ENCODE assay signal across 9 cellular contexts in the genomic region with DNA sequence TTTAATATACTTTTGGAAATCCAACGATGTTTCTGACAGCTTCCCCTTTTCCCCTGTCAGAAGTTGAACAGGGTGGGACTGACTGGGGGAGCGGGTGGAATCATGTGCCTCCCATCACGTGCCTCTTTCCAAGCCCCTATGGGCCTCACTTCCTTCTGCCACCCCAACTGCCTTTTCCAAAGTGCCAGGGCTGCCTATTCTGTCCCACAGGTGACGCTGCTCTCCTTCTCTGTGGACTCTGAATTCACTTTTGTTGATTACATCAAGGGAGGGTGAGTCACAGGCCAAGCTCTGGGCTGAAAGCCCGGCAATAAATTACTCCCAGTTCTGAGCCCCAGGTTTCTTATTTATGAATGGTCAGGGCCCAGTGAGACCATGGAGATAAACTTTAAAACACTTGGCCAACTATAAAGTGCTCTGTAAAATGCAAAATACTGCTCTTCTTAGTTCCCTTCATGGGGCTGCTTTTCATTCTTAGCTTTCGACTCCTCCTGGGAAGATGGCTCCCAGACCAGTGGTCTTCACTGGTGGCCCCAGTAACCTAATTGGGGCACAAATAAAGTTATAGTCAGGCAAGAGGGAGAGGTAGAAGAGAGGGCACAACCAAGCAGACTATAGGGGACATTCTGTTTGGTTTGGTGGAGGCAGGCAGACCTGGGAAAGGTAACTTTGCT. TPM values are rescaled to one million over a fixed set of nuclear protein-coding genes. Genes with fewer than 3 reads are reported as not detected.
DNase-seq lines count a peak whose midpoint lies in the region; ATAC-seq, FAIRE-seq and TF ChIP-seq lines count a peak whose summit lies in the region.
"Had no signal": no experiment of that assay in that cellular context is flagged by ENCODE, and none has a peak within 500 bp of the region (broad histone marks: within the 10 kb centered on the region; RNA-seq: fewer than 3 reads in every experiment).

No MANE protein-coding gene starts in this region.

- FAIRE-seq in A549 (lab: Jason Lieb, UNC): no peak

- ATAC-seq in A549 (peak; percentile 95 to 97), GM21528 (IDR thresholded peaks at IDR 0.05; ENCODE audit: low FRiP score, unreplicated experiment) (no peak)

- TF ChIP-seq CTCF in A549 (IDR thresholded peaks at IDR 0.05) (peak; percentile 87), GM12874 (IDR thresholded peaks at IDR 0.05; ENCODE audit: insufficient read depth, low read depth, low read length) (0 out of 2 replicates have a peak, but pooled peaks have one; percentile 26), coronary artery (IDR thresholded peaks at IDR 0.05) (peak; percentile 20), lower leg skin (IDR thresholded peaks at IDR 0.05) (no peak)

- POLR2A ChIA-PET in A549 (lab: Yijun Ruan, JAX): interaction anchor here (0.8 to 1.1 kb wide), 3 partner anchors 15 to 230 kb away, joined by 3 to 4 read pairs (median 3); partner anchors contain the start of genes ARPC4 and BRPF1

- DNase-seq in A549 (ENCODE audit: low read depth in 1 of 2, low spot score in 1 of 2) (peak; percentile 78 to 86), SIG-M5 treated with dmso at 0.1 percent for 504 hours (lab: John Stamatoyannopoulos, UW; ENCODE audit: unreplicated experiment) (peak; percentile 97), coronary artery (ENCODE audit: low spot score) (no peak), lower leg skin (ENCODE audit: low spot score in 2 of 2) (peak; percentile 80 to 93), superior temporal gyrus (ENCODE audit: extremely low spot score) (peak; percentile 49), middle frontal gyrus (ENCODE audit: extremely low spot score, low spot score) (no peak)

- peak overlapping the region in 1 of 2 experiments; percentile 32; a peak in 1 of 6 replicates for H3K27ac ChIP-seq in A549
- no peak overlapping the region for H3K27ac ChIP-seq in coronary artery

- no peaks in the 10 kb centered on the region for H3K9me3 ChIP-seq in A549

- 23% methylated on average over 6 of the region's 6 CpGs for WGBS in A549 (ENCODE audit: missing lambda C conversion rate)
- 30 to 34% methylated on average over 6 of the region's 6 CpGs for WGBS in lower leg skin, 2 donors

- no peak for TF ChIP-seq EP300 in A549 (IDR thresholded peaks at IDR 0.05)

- peaks cover 11% of the 10 kb centered on the region; the same call in 2 of the 3 replicates for H3K4me1 ChIP-seq in A549

- peak overlapping the region; percentile 40 for H3K4me2 ChIP-seq in A549

- TF ChIP-seq RAD21 in A549 (conservative IDR thresholded peaks at IDR 0.05 in 1 of 2, IDR thresholded peaks at IDR 0.05 in 1 of 2): peak; percentile 89 to 91

- TF ChIP-seq POLR2A in A549 (IDR thresholded peaks at IDR 0.05; ENCODE audit: low read length): no peak
- TF ChIP-seq POLR2A in lower leg skin (IDR thresholded peaks at IDR 0.05): no peak

- CTCF ChIA-PET in A549 (lab: Yijun Ruan, JAX): interaction anchor here (0.6 to 5.0 kb wide), 55 partner anchors 8 to 1023 kb away, joined by 3 to 99 read pairs (median 5); partner anchors contain the start of genes BRPF1, CAMK1, CPNE9 and OGG1

- intact Hi-C loops in lower leg skin (cut with DNase I; ENCODE audit: low total_unique reads): no loop called here

- H3K4me3 ChIP-seq in A549 (no peak overlapping the region), coronary artery (no peak overlapping the region), lower leg skin (ENCODE audit: low read depth, poor library complexity, severe bottlenecking) (no peak overlapping the region)

TF ChIP-seq in A549, 52 proteins besides CTCF, POLR2A, EP300 and RAD21 (continues in another document):
- TF ChIP-seq BHLHE40 (IDR thresholded peaks at IDR 0.05; ENCODE audit: low read depth, low read length) (peak; percentile 52; the same call in 1 of the 2 replicates), MAFK (IDR thresholded peaks at IDR 0.05; ENCODE audit: partially characterized antibody) (no peak), CHD4 (IDR thresholded peaks at IDR 0.05; ENCODE audit: borderline replicate concordance) (no peak), NFE2L2 (conservative IDR thresholded peaks at IDR 0.05; ENCODE audit: low read length) (no peak), CHD2 (IDR thresholded peaks at IDR 0.05; ENCODE audit: low read length, partially characterized antibody) (no peak), SMC3 (IDR thresholded peaks at IDR 0.05) (peak; percentile 77), HES2 (IDR thresholded peaks at IDR 0.05) (no peak), E2F6 (IDR thresholded peaks at IDR 0.05; ENCODE audit: borderline replicate concordance, low read depth) (no peak), MAZ (IDR thresholded peaks at IDR 0.05; ENCODE audit: borderline replicate concordance, low read depth, low read length) (no peak), FOSL2 (IDR thresholded peaks at IDR 0.05) (peak; percentile 70; the same call in 1 of the 2 replicates), FOSL2 (CRISPR knock-in tag; IDR thresholded peaks at IDR 0.05) (peak; percentile 93), REST (IDR thresholded peaks at IDR 0.05) (no peak), CEBPB (IDR thresholded peaks at IDR 0.05) (peak in 1 of 2 experiments; percentile 54; a peak in 2 of 4 replicates), EHF (CRISPR knock-in tag; IDR thresholded peaks at IDR 0.05) (no peak)
- TF ChIP-seq, protein P1, sequence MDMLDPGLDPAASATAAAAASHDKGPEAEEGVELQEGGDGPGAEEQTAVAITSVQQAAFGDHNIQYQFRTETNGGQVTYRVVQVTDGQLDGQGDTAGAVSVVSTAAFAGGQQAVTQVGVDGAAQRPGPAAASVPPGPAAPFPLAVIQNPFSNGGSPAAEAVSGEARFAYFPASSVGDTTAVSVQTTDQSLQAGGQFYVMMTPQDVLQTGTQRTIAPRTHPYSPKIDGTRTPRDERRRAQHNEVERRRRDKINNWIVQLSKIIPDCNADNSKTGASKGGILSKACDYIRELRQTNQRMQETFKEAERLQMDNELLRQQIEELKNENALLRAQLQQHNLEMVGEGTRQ (IDR thresholded peaks at IDR 0.05): peak; percentile 94

RNA-seq across cellular contexts. Expression of gene CPNE9, which starts 12.3 kb away (rescaled TPM):
- 0.03 and 0.07 TPM in 2 replicates for polyA plus RNA-seq in A549 (2011; rRNA removed)
- 0.04 and 0.18 TPM in 2 replicates for polyA plus RNA-seq in A549 (2012; cell fraction: cytosol; rRNA removed)
- 0.16 and 0.22 TPM in 2 replicates for polyA plus RNA-seq in A549 (2012; cell fraction: nucleus; rRNA removed)
- polyA plus RNA-seq in A549 (2017; fragmentation: RNase III; extraction: RNeasy Plus Mini Kit Qiagen cat#74134 plus additional on column Dnase treatment): 0.05 to 0.07 TPM in 2 of 3 replicates, not detected in the other
- 0.41 TPM in 1 of 2 replicates, not detected in the other for polyA minus RNA-seq in A549 (2011; rRNA and poly(A)+ RNA removed)
- total RNA-seq in lower leg skin: 1 to 10 TPM in 2 of 4 donors, under 1 TPM in 2; 0.54 to 1.6 (median 1.1) TPM
- total RNA-seq: glomerular endothelial cell had no signal

RNA-seq across cellular contexts. Expression of gene BRPF1, which starts 15.6 kb away (rescaled TPM):
- polyA plus RNA-seq in A549 (2011; rRNA removed) (8.6 and 10.1 TPM in 2 replicates), A549 (2017; fragmentation: RNase III; extraction: RNeasy Plus Mini Kit Qiagen cat#74134 plus additional on column Dnase treatment) (11.9 to 12.4 TPM (median 12.1 TPM) in 3 replicates)
- polyA plus RNA-seq in A549 (2012; cell fraction: cytosol; rRNA removed): 15.7 and 17.4 TPM in 2 replicates
- 35.8 and 42.1 TPM in 2 replicates for polyA plus RNA-seq in A549 (2012; cell fraction: nucleus; rRNA removed)
- polyA minus RNA-seq in A549 (2011; rRNA and poly(A)+ RNA removed): 19.0 and 20.4 TPM in 2 replicates
- total RNA-seq in lower leg skin: 10 to 100 TPM; 20.1 to 27.2 (median 22.5) TPM

RNA-seq across cellular contexts. Expression of gene OGG1, which starts 33.9 kb away (rescaled TPM):
- polyA plus RNA-seq in A549 (2011; rRNA removed) (21.2 and 21.6 TPM in 2 replicates), A549 (2017; fragmentation: RNase III; extraction: RNeasy Plus Mini Kit Qiagen cat#74134 plus additional on column Dnase treatment) (17.2 to 20.0 TPM (median 18.1 TPM) in 3 replicates)
- 25.9 and 30.9 TPM in 2 replicates for polyA plus RNA-seq in A549 (2012; cell fraction: cytosol; rRNA removed)
- polyA plus RNA-seq in A549 (2012; cell fraction: nucleus; rRNA removed): 27.7 and 29.5 TPM in 2 replicates
- 49.8 and 52.6 TPM in 2 replicates for polyA minus RNA-seq in A549 (2011; rRNA and poly(A)+ RNA removed)
- total RNA-seq in lower leg skin: 10 to 100 TPM in 3 of 4 donors, 1 to 10 TPM in 1; 7.9 to 27.2 (median 17.4) TPM

RNA-seq across cellular contexts. Expression of gene CAMK1, which starts 53.8 kb away (rescaled TPM):
- 13.5 and 16.0 TPM in 2 replicates for polyA plus RNA-seq in A549 (2011; rRNA removed)
- 22.5 and 26.5 TPM in 2 replicates for polyA plus RNA-seq in A549 (2012; cell fraction: cytosol; rRNA removed)
- 20.9 and 21.9 TPM in 2 replicates for polyA plus RNA-seq in A549 (2012; cell fraction: nucleus; rRNA removed)
- 15.6 to 16.1 TPM (median 15.9 TPM) in 3 replicates for polyA plus RNA-seq in A549 (2017; fragmentation: RNase III; extraction: RNeasy Plus Mini Kit Qiagen cat#74134 plus additional on column Dnase treatment)
- 11.0 TPM in 2 replicates for polyA minus RNA-seq in A549 (2011; rRNA and poly(A)+ RNA removed)
- total RNA-seq in lower leg skin: 10 to 100 TPM in 1 of 4 donors, 1 to 10 TPM in 3; 3.1 to 10.1 (median 9.4) TPM

Comparison
In these comparisons a context has a peak if more than half of its experiments do, and no peak if none do; other contexts are left out.
1. DNase-seq: peak in A549 (2 of 2), SIG-M5 treated with dmso at 0.1 percent for 504 hours (single experiment), lower leg skin (2 of 2) and superior temporal gyrus (single experiment); none in coronary artery (single experiment) and middle frontal gyrus (single experiment).
2. CTCF ChIP-seq: peak in A549 (single experiment), GM12874 (single experiment) and coronary artery (single experiment); none in lower leg skin (0 of 3).